1 cellular context compared by ENCODE assay signal in the genomic region with DNA sequence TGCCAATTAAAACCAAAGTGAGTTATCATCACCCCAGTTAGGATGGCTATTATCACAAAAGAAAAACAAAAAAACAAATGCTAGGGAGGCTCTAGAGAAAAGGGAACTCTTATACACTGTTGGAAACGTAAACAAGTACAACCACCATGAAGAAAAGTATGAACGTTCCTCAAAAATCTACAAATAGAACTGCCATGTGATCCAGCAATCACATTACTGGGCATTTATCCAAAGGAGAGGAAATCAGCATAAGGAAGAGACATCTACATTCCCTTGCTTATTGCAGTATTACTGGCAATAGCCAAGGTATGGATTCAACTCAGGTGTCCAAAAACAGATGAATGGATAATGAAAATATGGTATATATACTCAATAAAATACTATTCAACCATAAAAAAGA.
TF ChIP-seq lines count a peak whose summit lies in the region.

No MANE protein-coding gene starts in this region.

TF ChIP-seq in SK-N-SH treated with all-trans-retinoic acid at 6 μM for 48 hours, 23 proteins besides CTCF, POLR2A, EP300 and RAD21 (continued from another document):
- TF ChIP-seq PATZ1 (CRISPR knock-in tag; IDR thresholded peaks at IDR 0.05; ENCODE audit: borderline replicate concordance) (no peak), ZFP3 (CRISPR knock-in tag; IDR thresholded peaks at IDR 0.05) (no peak), ZNF70 (CRISPR knock-in tag; IDR thresholded peaks at IDR 0.05) (no peak), ZNF565 (CRISPR knock-in tag; conservative IDR thresholded peaks at IDR 0.05; ENCODE audit: low read depth) (no peak), ZC3H10 (CRISPR knock-in tag; IDR thresholded peaks at IDR 0.05) (no peak), TSHZ2 (CRISPR knock-in tag; IDR thresholded peaks at IDR 0.05) (no peak), ISL1 (CRISPR knock-in tag; IDR thresholded peaks at IDR 0.05) (no peak), SNAI2 (CRISPR knock-in tag; IDR thresholded peaks at IDR 0.05) (no peak), ESRRG (CRISPR knock-in tag; IDR thresholded peaks at IDR 0.05) (no peak), BACH2 (CRISPR knock-in tag; IDR thresholded peaks at IDR 0.05; ENCODE audit: borderline replicate concordance) (no peak), PPARA (CRISPR knock-in tag; IDR thresholded peaks at IDR 0.05; ENCODE audit: borderline replicate concordance) (no peak), ZFP30 (CRISPR knock-in tag; IDR thresholded peaks at IDR 0.05) (no peak)
